ENCODE assay signal across 23 cellular contexts in genomic region chr10:17536221-17536620, GRCh38.
"Had no signal": no experiment of that assay in that cellular context is flagged by ENCODE, and none has a peak within 500 bp of the region (broad histone marks: within the 10 kb centered on the region; RNA-seq: fewer than 3 reads in every experiment).

No MANE protein-coding gene starts in this region.

- DNase-seq: activated B cell treated with CpG ODN at 0.5 μM for 24 hours; activated CD4-positive, alpha-beta memory T cell treated with anti-CD3 and anti-CD28 coated beads for 36 hours; activated CD4-positive, alpha-beta T cell treated with anti-CD3 and anti-CD28 coated beads, Interleukin-2, amount 10 ng/mL, durations not matched to agents 7 days and 5 days; activated CD8-positive, alpha-beta memory T cell treated with anti-CD3 and anti-CD28 coated beads for 24 hours; activated gamma-delta T cell; activated naive CD4-positive, alpha-beta T cell treated with anti-CD3 and anti-CD28 coated beads for 36 hours; activated T-cell treated with anti-CD3 and anti-CD28 coated beads, Interleukin-2, amount 50 U/mL, for 4 hours; brain microvascular endothelial cell; KG1; NCI-H1105; NCI-H1436; NCI-H1694 treated with DMSO at 0.1 percent for 48 hours; NCI-H2029 treated with DMSO at 0.1 percent for 48 hours; NCI-H510A treated with DMSO at 0.1 percent for 48 hours; OCI-M1; Right ventricle myocardium superior; SJCRH30; SW 1271 had no signal

- H3K27me3 ChIP-seq: brain microvascular endothelial cell, cardiac muscle cell, SJCRH30 had no signal

- H3K4me1 ChIP-seq: SJCRH30 had no signal

- H3K9me3 ChIP-seq: SJCRH30 had no signal

- H3K27ac ChIP-seq: brain microvascular endothelial cell, cardiac muscle cell, RWPE1, SJCRH30 had no signal

- ATAC-seq: activated T-cell treated with anti-CD3 and anti-CD28 coated beads, Interleukin-2, amount 50 U/mL, for 4 hours; activated T-helper 17 cell treated with anti-CD3 and anti-CD28 coated beads, Interleukin-2, amount 50 U/mL, for 72 hours; Panc1; SK-N-SH treated with all-trans-retinoic acid at 6 μM for 48 hours had no signal

- H3K36me3 ChIP-seq: brain microvascular endothelial cell, cardiac muscle cell, SJCRH30 had no signal

- H3K4me3 ChIP-seq: cardiac muscle cell, SJCRH30 had no signal
